Comparison of ENCODE assay signal across 8 cellular contexts in the genomic region with DNA sequence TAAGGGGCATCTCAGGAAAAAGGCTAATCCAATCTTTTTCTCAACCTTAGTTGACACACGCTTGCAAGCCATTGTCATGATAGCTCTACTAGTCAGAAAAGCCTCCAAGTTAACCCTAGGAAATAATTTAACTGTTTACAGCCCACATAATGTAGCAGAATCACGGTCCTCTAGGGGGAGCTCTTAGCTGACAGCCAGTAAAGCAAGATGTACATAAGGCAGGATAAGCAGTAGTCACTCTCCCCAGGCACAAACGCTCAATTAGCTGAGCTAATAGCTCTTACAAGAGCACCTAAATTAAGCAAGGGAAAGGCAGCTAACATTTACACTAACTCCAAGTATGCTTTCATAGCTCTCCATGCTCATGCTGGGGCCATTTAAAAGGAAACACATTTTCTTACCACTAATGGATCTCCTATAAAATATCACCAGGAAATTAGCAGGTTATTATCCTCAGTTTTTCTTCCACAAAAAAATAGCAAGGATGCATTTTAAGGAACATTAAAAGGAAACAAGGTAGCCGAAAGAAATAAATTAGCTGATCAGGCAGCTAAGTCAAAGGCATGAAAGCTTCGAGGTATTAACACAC. TPM values are rescaled to one million over a fixed set of nuclear protein-coding genes. Genes with fewer than 3 reads are reported as not detected.
DNase-seq lines count a peak whose midpoint lies in the region; ATAC-seq and TF ChIP-seq lines count a peak whose summit lies in the region.

No MANE protein-coding gene starts in this region.

- no peaks in the 10 kb centered on the region for H3K9me3 Mint-ChIP-seq in activated naive CD8-positive, alpha-beta T cell treated with anti-CD3 and anti-CD28 coated beads, Interleukin-2, amount 50 U/mL, for 24 hours
- H3K9me3 Mint-ChIP-seq in activated naive CD8-positive, alpha-beta T cell treated with anti-CD3 and anti-CD28 coated beads for 36 hours, result no peaks in the 10 kb centered on the region

- H3K4me1 Mint-ChIP-seq in activated naive CD8-positive, alpha-beta T cell treated with anti-CD3 and anti-CD28 coated beads, Interleukin-2, amount 50 U/mL, for 24 hours, result peaks cover 2% of the 10 kb centered on the region
- no peaks in the 10 kb centered on the region for H3K4me1 Mint-ChIP-seq in activated naive CD8-positive, alpha-beta T cell treated with anti-CD3 and anti-CD28 coated beads for 36 hours

- H3K27ac ChIP-seq in uterus, result no peak overlapping the region

- no peaks in the 10 kb centered on the region for H3K27me3 ChIP-seq in uterus

- H3K27ac Mint-ChIP-seq in activated naive CD8-positive, alpha-beta T cell treated with anti-CD3 and anti-CD28 coated beads, Interleukin-2, amount 50 U/mL, for 24 hours, result no peak overlapping the region
- no peak overlapping the region for H3K27ac Mint-ChIP-seq in activated naive CD8-positive, alpha-beta T cell treated with anti-CD3 and anti-CD28 coated beads for 36 hours

- no peak for ATAC-seq in activated naive CD8-positive, alpha-beta T cell treated with anti-CD3 and anti-CD28 coated beads, Interleukin-2, amount 50 U/mL, for 24 hours

- H3K4me3 Mint-ChIP-seq in activated naive CD8-positive, alpha-beta T cell treated with anti-CD3 and anti-CD28 coated beads, Interleukin-2, amount 50 U/mL, for 24 hours, result no peak overlapping the region
- no peak overlapping the region for H3K4me3 Mint-ChIP-seq in activated naive CD8-positive, alpha-beta T cell treated with anti-CD3 and anti-CD28 coated beads for 36 hours

- H3K4me1 ChIP-seq in uterus, result peaks cover 0 to 3% of the 10 kb centered on the region in 2 donors

- no peak for TF ChIP-seq POLR2A in uterus (IDR thresholded peaks at IDR 0.05)

- TF ChIP-seq CTCF in LNCAP (IDR thresholded peaks at IDR 0.05), result 0 out of 2 replicates have a peak, but pooled peaks have one; percentile 14
- no peak for TF ChIP-seq CTCF in uterus (IDR thresholded peaks at IDR 0.05)

- H3K36me3 ChIP-seq in uterus, result no peaks in the 10 kb centered on the region

- H3K36me3 Mint-ChIP-seq in activated naive CD8-positive, alpha-beta T cell treated with anti-CD3 and anti-CD28 coated beads, Interleukin-2, amount 50 U/mL, for 24 hours (ENCODE audit: low read depth), result no peaks in the 10 kb centered on the region
- H3K36me3 Mint-ChIP-seq in activated naive CD8-positive, alpha-beta T cell treated with anti-CD3 and anti-CD28 coated beads for 36 hours, result no peaks in the 10 kb centered on the region

- intact Hi-C loops in uterus (cut with DNase I; ENCODE audit: low total_unique reads), result no loop called here

- no peak overlapping the region for H3K4me3 ChIP-seq in uterus

- no peaks in the 10 kb centered on the region for H3K9me3 ChIP-seq in uterus

- H3K27me3 Mint-ChIP-seq in activated naive CD8-positive, alpha-beta T cell treated with anti-CD3 and anti-CD28 coated beads, Interleukin-2, amount 50 U/mL, for 24 hours, result no peaks in the 10 kb centered on the region
- H3K27me3 Mint-ChIP-seq in activated naive CD8-positive, alpha-beta T cell treated with anti-CD3 and anti-CD28 coated beads for 36 hours, result peaks cover 4% of the 10 kb centered on the region

- DNase-seq in activated naive CD8-positive, alpha-beta T cell treated with anti-CD3 and anti-CD28 coated beads, Interleukin-2, amount 50 U/mL, for 24 hours, result peak; percentile 30
- no peak for DNase-seq in activated naive CD8-positive, alpha-beta T cell treated with anti-CD3 and anti-CD28 coated beads for 36 hours
- DNase-seq in amniotic epithelial cell (ENCODE audit: low read depth), result peak; percentile 12
- DNase-seq in stimulated activated CD4-positive, alpha-beta T cell treated with anti-CD3 and anti-CD28 coated beads, Interleukin-4, amount 100 ng/mL, for 24 hours, result peak; percentile 17
- DNase-seq in mesenteric fat pad (ENCODE audit: low spot score), result no peak
- no peak for DNase-seq in glomerular visceral epithelial cell (ENCODE audit: extremely low spot score)
- DNase-seq in uterus, result no peak

RNA-seq across cellular contexts. Expression of gene ZSCAN5A, which starts 33.7 kb away (rescaled TPM):
- total RNA-seq in activated naive CD8-positive, alpha-beta T cell treated with anti-CD3 and anti-CD28 coated beads for 36 hours, result 10 to 100 TPM; 10.6 to 15.8 TPM
- 12.9 TPM for total RNA-seq in mesenteric fat pad
- total RNA-seq in uterus, result 10 to 100 TPM in 2 of 4 donors, 1 to 10 TPM in 2; 1.3 to 20.7 (median 12.3) TPM

RNA-seq across cellular contexts. Expression of gene ZNF582, which starts 45.0 kb away (rescaled TPM):
- 1 to 10 TPM; 2.3 to 3.2 TPM for total RNA-seq in activated naive CD8-positive, alpha-beta T cell treated with anti-CD3 and anti-CD28 coated beads for 36 hours
- total RNA-seq in mesenteric fat pad, result 3.1 TPM
- total RNA-seq in uterus, result 10 to 100 TPM in 1 of 4 donors, 1 to 10 TPM in 3; 7.5 to 14.1 (median 8.6) TPM

RNA-seq across cellular contexts. Expression of gene ZNF583, which starts 55.7 kb away (rescaled TPM):
- 1 to 10 TPM; 4.7 to 5.2 TPM for total RNA-seq in activated naive CD8-positive, alpha-beta T cell treated with anti-CD3 and anti-CD28 coated beads for 36 hours
- total RNA-seq in mesenteric fat pad, result 4.6 TPM
- total RNA-seq in uterus, result 10 to 100 TPM in 3 of 4 donors, 1 to 10 TPM in 1; 1.5 to 25.1 (median 14.4) TPM

Comparison
In these comparisons a context has a peak if more than half of its experiments do, and no peak if none do; other contexts are left out.
1. DNase-seq: peak in activated naive CD8-positive, alpha-beta T cell treated with anti-CD3 and anti-CD28 coated beads, Interleukin-2, amount 50 U/mL, for 24 hours (single experiment), amniotic epithelial cell (single experiment) and stimulated activated CD4-positive, alpha-beta T cell treated with anti-CD3 and anti-CD28 coated beads, Interleukin-4, amount 100 ng/mL, for 24 hours (single experiment); none in activated naive CD8-positive, alpha-beta T cell treated with anti-CD3 and anti-CD28 coated beads for 36 hours (single experiment), mesenteric fat pad (single experiment), glomerular visceral epithelial cell (single experiment) and uterus (0 of 2).